Comparison of ENCODE assay signal across 1 cellular context in the genomic region with DNA sequence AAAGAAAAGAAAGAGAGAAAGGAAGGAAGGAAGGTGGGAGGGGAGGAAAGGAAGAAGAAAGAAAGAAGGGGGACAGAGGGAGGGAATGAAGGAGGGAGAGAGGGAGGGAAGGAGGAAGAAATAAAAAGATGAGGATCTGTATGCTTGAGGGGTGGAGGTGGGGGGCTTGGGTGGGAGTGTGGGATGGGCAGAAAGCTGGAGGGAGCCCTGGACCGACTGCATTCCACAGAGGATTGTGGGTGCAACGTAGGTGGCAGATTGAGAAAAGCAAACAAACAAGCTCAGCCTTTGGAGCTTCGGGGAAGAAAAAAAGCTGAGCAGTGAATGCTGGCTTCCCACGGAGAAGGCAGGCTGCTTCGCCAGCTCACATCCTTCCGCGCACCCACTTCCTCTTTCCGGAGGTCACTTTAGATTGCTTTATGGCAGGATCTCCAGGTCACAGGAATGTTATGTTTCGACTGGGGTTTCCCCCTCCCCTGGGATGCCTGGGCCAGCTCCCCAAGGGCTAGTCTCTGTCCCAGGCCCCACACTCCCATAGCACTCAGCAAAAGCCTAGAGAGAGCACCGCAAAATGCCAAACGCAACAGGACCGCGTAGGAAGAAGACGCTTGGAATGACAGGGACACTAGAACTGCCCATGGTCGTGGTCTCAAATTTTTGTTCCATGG.
TF ChIP-seq lines count a peak whose summit lies in the region.

No MANE protein-coding gene starts in this region.

TF ChIP-seq in HepG2, 621 proteins besides CTCF, POLR2A, EP300 and RAD21 (continued from another document):
- TF ChIP-seq CREM (IDR thresholded peaks at IDR 0.05) = peak; percentile 57
- TF ChIP-seq CREM (CRISPR knock-in tag; IDR thresholded peaks at IDR 0.05) = no peak
- TF ChIP-seq ZNF652 (CRISPR knock-in tag; IDR thresholded peaks at IDR 0.05; ENCODE audit: borderline replicate concordance, low read depth) = no peak
- TF ChIP-seq ZNF160 (CRISPR knock-in tag; IDR thresholded peaks at IDR 0.05) = no peak
- no peak for TF ChIP-seq RFX3 (CRISPR knock-in tag; IDR thresholded peaks at IDR 0.05)
- no peak for TF ChIP-seq ZNF235 (CRISPR knock-in tag; IDR thresholded peaks at IDR 0.05; ENCODE audit: borderline replicate concordance)
- no peak for TF ChIP-seq CHD4 (IDR thresholded peaks at IDR 0.05; ENCODE audit: borderline replicate concordance, low read length)
- no peak for TF ChIP-seq ZNF543 (CRISPR knock-in tag; IDR thresholded peaks at IDR 0.05)
- TF ChIP-seq ZNF644 (CRISPR knock-in tag; IDR thresholded peaks at IDR 0.05; ENCODE audit: low read depth) = no peak
- no peak for TF ChIP-seq SETDB1 (CRISPR knock-in tag; IDR thresholded peaks at IDR 0.05; ENCODE audit: borderline replicate concordance)
- no peak for TF ChIP-seq ESRRA (CRISPR knock-in tag; IDR thresholded peaks at IDR 0.05; ENCODE audit: low read depth)
- no peak for TF ChIP-seq ZNF451 (CRISPR knock-in tag; IDR thresholded peaks at IDR 0.05)
- TF ChIP-seq, protein P1, sequence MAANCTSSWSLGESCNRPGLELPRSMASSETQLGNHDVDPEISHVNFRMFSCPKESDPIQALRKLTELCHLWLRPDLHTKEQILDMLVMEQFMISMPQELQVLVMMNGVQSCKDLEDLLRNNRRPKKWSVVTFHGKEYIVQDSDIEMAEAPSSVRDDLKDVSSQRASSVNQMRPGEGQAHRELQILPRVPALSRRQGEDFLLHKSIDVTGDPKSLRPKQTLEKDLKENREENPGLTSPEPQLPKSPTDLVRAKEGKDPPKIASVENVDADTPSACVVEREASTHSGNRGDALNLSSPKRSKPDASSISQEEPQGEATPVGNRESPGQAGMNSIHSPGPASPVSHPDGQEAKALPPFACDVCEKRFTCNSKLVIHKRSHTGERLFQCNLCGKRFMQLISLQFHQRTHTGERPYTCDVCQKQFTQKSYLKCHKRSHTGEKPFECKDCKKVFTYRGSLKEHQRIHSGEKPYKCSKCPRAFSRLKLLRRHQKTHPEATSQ (CRISPR knock-in tag; IDR thresholded peaks at IDR 0.05; ENCODE audit: borderline replicate concordance) = no peak
- peak; percentile 73; the same call in 1 of the 2 replicates for TF ChIP-seq ZNF792 (CRISPR knock-in tag; IDR thresholded peaks at IDR 0.05)
- TF ChIP-seq, protein P2, sequence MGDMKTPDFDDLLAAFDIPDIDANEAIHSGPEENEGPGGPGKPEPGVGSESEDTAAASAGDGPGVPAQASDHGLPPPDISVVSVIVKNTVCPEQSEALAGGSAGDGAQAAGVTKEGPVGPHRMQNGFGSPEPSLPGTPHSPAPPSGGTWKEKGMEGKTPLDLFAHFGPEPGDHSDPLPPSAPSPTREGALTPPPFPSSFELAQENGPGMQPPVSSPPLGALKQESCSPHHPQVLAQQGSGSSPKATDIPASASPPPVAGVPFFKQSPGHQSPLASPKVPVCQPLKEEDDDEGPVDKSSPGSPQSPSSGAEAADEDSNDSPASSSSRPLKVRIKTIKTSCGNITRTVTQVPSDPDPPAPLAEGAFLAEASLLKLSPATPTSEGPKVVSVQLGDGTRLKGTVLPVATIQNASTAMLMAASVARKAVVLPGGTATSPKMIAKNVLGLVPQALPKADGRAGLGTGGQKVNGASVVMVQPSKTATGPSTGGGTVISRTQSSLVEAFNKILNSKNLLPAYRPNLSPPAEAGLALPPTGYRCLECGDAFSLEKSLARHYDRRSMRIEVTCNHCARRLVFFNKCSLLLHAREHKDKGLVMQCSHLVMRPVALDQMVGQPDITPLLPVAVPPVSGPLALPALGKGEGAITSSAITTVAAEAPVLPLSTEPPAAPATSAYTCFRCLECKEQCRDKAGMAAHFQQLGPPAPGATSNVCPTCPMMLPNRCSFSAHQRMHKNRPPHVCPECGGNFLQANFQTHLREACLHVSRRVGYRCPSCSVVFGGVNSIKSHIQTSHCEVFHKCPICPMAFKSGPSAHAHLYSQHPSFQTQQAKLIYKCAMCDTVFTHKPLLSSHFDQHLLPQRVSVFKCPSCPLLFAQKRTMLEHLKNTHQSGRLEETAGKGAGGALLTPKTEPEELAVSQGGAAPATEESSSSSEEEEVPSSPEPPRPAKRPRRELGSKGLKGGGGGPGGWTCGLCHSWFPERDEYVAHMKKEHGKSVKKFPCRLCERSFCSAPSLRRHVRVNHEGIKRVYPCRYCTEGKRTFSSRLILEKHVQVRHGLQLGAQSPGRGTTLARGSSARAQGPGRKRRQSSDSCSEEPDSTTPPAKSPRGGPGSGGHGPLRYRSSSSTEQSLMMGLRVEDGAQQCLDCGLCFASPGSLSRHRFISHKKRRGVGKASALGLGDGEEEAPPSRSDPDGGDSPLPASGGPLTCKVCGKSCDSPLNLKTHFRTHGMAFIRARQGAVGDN (CRISPR knock-in tag; IDR thresholded peaks at IDR 0.05) = peak; percentile 90
- TF ChIP-seq, protein P3, sequence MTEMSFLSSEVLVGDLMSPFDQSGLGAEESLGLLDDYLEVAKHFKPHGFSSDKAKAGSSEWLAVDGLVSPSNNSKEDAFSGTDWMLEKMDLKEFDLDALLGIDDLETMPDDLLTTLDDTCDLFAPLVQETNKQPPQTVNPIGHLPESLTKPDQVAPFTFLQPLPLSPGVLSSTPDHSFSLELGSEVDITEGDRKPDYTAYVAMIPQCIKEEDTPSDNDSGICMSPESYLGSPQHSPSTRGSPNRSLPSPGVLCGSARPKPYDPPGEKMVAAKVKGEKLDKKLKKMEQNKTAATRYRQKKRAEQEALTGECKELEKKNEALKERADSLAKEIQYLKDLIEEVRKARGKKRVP (CRISPR knock-in tag; IDR thresholded peaks at IDR 0.05) = no peak
TF ChIP-seq in HepG2: peak in this region for 151.
